Comparison of ENCODE assay signal across 8 cellular contexts in genomic region chr1:28668956-28669719, GRCh38. TPM values are rescaled to one million over a fixed set of nuclear protein-coding genes. Genes with fewer than 3 reads are reported as not detected.
DNase-seq lines count a peak whose midpoint lies in the region; ATAC-seq and TF ChIP-seq lines count a peak whose summit lies in the region.

No MANE protein-coding gene starts in this region.

- H3K4me3 ChIP-seq in SJSA1 (peak overlapping the region; percentile 96), heart left ventricle (peak overlapping the region; percentile 96 to 100 (median 99)), psoas muscle (peak overlapping the region; percentile 82)

- H3K27ac ChIP-seq in SJSA1: peak overlapping the region; percentile 99
- peak overlapping the region; percentile 98 to 100 (median 99) for H3K27ac ChIP-seq in heart left ventricle
- H3K27ac ChIP-seq in psoas muscle: peak overlapping the region; percentile 99

- no peaks in the 10 kb centered on the region for H3K9me3 Mint-ChIP-seq in activated naive CD8-positive, alpha-beta T cell treated with anti-CD3 and anti-CD28 coated beads for 36 hours

- H3K27me3 ChIP-seq in SJSA1 (replicated peaks) (no peaks in the 10 kb centered on the region), heart left ventricle (no peaks in the 10 kb centered on the region), psoas muscle (ENCODE audit: insufficient read depth in 3 of 3, low read length in 2 of 3) (no peaks in the 10 kb centered on the region)

- intact Hi-C loops in heart left ventricle (cut with DNase I) (loop anchor here in 9 of 10 donors (1.0 to 5.0 kb wide), 6 partner anchors 20 to 68 kb away; partner anchors contain the start of genes RNU11 (in 6 of the 9), YTHDF2 (in 4 of the 9) and TAF12 (in 3 of the 9)), psoas muscle (cut with DNase I) (loop anchor here in 1 of 2 donors (2.0 kb wide), 1 partner anchor 20 kb away; the partner anchor contains the start of gene RNU11)

- ATAC-seq in heart left ventricle: peak; percentile 21 to 91 (median 77)
- ATAC-seq in psoas muscle: peak; percentile 82 to 85 (median 84)

- H3K27ac Mint-ChIP-seq in activated naive CD8-positive, alpha-beta T cell treated with anti-CD3 and anti-CD28 coated beads for 36 hours: peak overlapping the region; percentile 89

- H3K36me3 ChIP-seq in SJSA1: peaks cover 14% of the 10 kb centered on the region
- no peaks in the 10 kb centered on the region for H3K36me3 ChIP-seq in heart left ventricle
- H3K36me3 ChIP-seq in psoas muscle (ENCODE audit: insufficient read depth in 1 of 2, low read depth in 1 of 2): no peaks in the 10 kb centered on the region

- peaks cover 6% of the 10 kb centered on the region for H3K4me1 Mint-ChIP-seq in activated naive CD8-positive, alpha-beta T cell treated with anti-CD3 and anti-CD28 coated beads for 36 hours

- DNase-seq in DMS153 treated with DMSO at 0.1 percent for 48 hours (lab: John Stamatoyannopoulos, UW; ENCODE audit: unreplicated experiment): peak; percentile 44
- peak; percentile 97 for DNase-seq in GM20000 (ENCODE audit: low spot score)
- peak; percentile 63 for DNase-seq in HT-29 (ENCODE audit: low spot score)
- DNase-seq in SJSA1 (ENCODE audit: low read depth in 1 of 2, low spot score in 2 of 2): peak; percentile 58 to 67
- DNase-seq in activated naive CD8-positive, alpha-beta T cell treated with anti-CD3 and anti-CD28 coated beads for 36 hours: peak; percentile 45
- peak; percentile 65 to 80 (median 74) for DNase-seq in heart left ventricle
- peak; percentile 81 to 85 for DNase-seq in psoas muscle
- DNase-seq in cortex of kidney (lab: John Stamatoyannopoulos, UW): no peak

- 0 to 1% (median 1%) methylated on average over 18 to 63 of the region's 63 CpGs for WGBS in heart left ventricle, 4 donors
- WGBS in psoas muscle, 3 donors: 1 to 2% (median 2%) methylated on average over 26 to 56 of the region's 63 CpGs

- H3K9me3 ChIP-seq in SJSA1 (replicated peaks): no peaks in the 10 kb centered on the region; the same call in 1 of the 2 replicates
- H3K9me3 ChIP-seq in heart left ventricle: no peaks in the 10 kb centered on the region
- H3K9me3 ChIP-seq in psoas muscle: no peaks in the 10 kb centered on the region

- H3K4me1 ChIP-seq in SJSA1 (replicated peaks) (peaks cover 22% of the 10 kb centered on the region), heart left ventricle (peaks cover 0 to 23% (median 18%) of the 10 kb centered on the region in 12 donors), psoas muscle (peaks cover 5% of the 10 kb centered on the region)

- peaks cover 4% of the 10 kb centered on the region for H3K36me3 Mint-ChIP-seq in activated naive CD8-positive, alpha-beta T cell treated with anti-CD3 and anti-CD28 coated beads for 36 hours

- no peaks in the 10 kb centered on the region for H3K27me3 Mint-ChIP-seq in activated naive CD8-positive, alpha-beta T cell treated with anti-CD3 and anti-CD28 coated beads for 36 hours

- TF ChIP-seq CTCF in GM20000 (IDR thresholded peaks at IDR 0.05; ENCODE audit: extremely low read depth, missing control alignments) (no peak), heart left ventricle (IDR thresholded peaks at IDR 0.05) (no peak), psoas muscle (IDR thresholded peaks at IDR 0.05) (no peak)

- peak overlapping the region; percentile 83 for H3K4me3 Mint-ChIP-seq in activated naive CD8-positive, alpha-beta T cell treated with anti-CD3 and anti-CD28 coated beads for 36 hours

- no peak for TF ChIP-seq POLR2A in heart left ventricle (IDR thresholded peaks at IDR 0.05)

RNA-seq across cellular contexts. Expression of gene GMEB1, which starts 0.6 kb away (rescaled TPM):
- 6.2 and 9.2 TPM in 2 replicates for total RNA-seq in HT-29 (2014; rRNA removed; shearing (Covaris generic))
- total RNA-seq in SJSA1 (2014; rRNA removed; shearing (Covaris generic)): 4.4 and 4.7 TPM in 2 replicates
- 10 to 100 TPM; 25.3 to 26.6 TPM for total RNA-seq in activated naive CD8-positive, alpha-beta T cell treated with anti-CD3 and anti-CD28 coated beads for 36 hours
- total RNA-seq in heart left ventricle (1 to 10 TPM; 4.3 to 8.5 (median 6.1) TPM), psoas muscle (10 to 100 TPM in 2 of 4 donors, 1 to 10 TPM in 2; 8.4 to 12.8 (median 10.0) TPM)
- polyA plus RNA-seq in heart left ventricle (1 to 10 TPM; 2.2 to 7.0 TPM), psoas muscle (10 to 100 TPM in 2 of 3 donors, 1 to 10 TPM in 1; 5.3 to 12.3 (median 10.9) TPM)

RNA-seq across cellular contexts. Expression of gene RNU11, which starts 20.7 kb away (rescaled TPM):
- not detected in 2 replicates for total RNA-seq in HT-29 (2014; rRNA removed; shearing (Covaris generic))
- total RNA-seq in SJSA1 (2014; rRNA removed; shearing (Covaris generic)): not detected in 2 replicates
- total RNA-seq in activated naive CD8-positive, alpha-beta T cell treated with anti-CD3 and anti-CD28 coated beads for 36 hours: not detected
- total RNA-seq in heart left ventricle (not detected), psoas muscle (not detected)
- polyA plus RNA-seq in heart left ventricle (not detected), psoas muscle (not detected)

RNA-seq across cellular contexts. Expression of gene TAF12, which starts 26.3 kb away (rescaled TPM):
- total RNA-seq in HT-29 (2014; rRNA removed; shearing (Covaris generic)): 28.9 TPM in 2 replicates
- 32.0 and 36.3 TPM in 2 replicates for total RNA-seq in SJSA1 (2014; rRNA removed; shearing (Covaris generic))
- total RNA-seq in activated naive CD8-positive, alpha-beta T cell treated with anti-CD3 and anti-CD28 coated beads for 36 hours: 10 to 100 TPM; 26.5 to 28.0 TPM
- 10 to 100 TPM; 18.3 to 38.5 (median 21.1) TPM for total RNA-seq in heart left ventricle
- 10 to 100 TPM; 29.0 to 35.7 TPM for polyA plus RNA-seq in heart left ventricle
- 10 to 100 TPM; 24.4 to 30.3 (median 27.3) TPM for total RNA-seq in psoas muscle
- 10 to 100 TPM; 31.8 to 54.0 (median 51.6) TPM for polyA plus RNA-seq in psoas muscle
